ENCODE assay signal across 1 cellular context in genomic region chr7:138738551-138739335, GRCh38.
A peak's percentile ranks its signal among the peaks of the same experiment; 100 is the strongest.
TF ChIP-seq lines count a peak whose summit lies in the region.

No MANE protein-coding gene starts in this region.

TF ChIP-seq in HepG2, 621 proteins besides CTCF, POLR2A, EP300 and RAD21 (continues in another document):
- TF ChIP-seq ZNF24 (IDR thresholded peaks at IDR 0.05) = 0 out of 2 replicates have a peak, but pooled peaks have one; percentile 15
- TF ChIP-seq KDM3A (CRISPR knock-in tag; IDR thresholded peaks at IDR 0.05; ENCODE audit: low read depth) = 0 out of 2 replicates have a peak, but pooled peaks have one; percentile 39
- TF ChIP-seq TOE1 (CRISPR knock-in tag; IDR thresholded peaks at IDR 0.05) = peak; percentile 85; the same call in 1 of the 2 replicates
- TF ChIP-seq ZNF331 (CRISPR knock-in tag; IDR thresholded peaks at IDR 0.05) = 0 out of 2 replicates have a peak, but pooled peaks have one; percentile 31
- TF ChIP-seq TFE3 (CRISPR knock-in tag; IDR thresholded peaks at IDR 0.05) = 0 out of 2 replicates have a peak, but pooled peaks have one; percentile 38
- 0 out of 2 replicates have a peak, but pooled peaks have one; percentile 29 for TF ChIP-seq SALL1 (CRISPR knock-in tag; IDR thresholded peaks at IDR 0.05)
- TF ChIP-seq SMC3 (IDR thresholded peaks at IDR 0.05; ENCODE audit: low read length) = peak; percentile 96
- TF ChIP-seq FUBP1 (CRISPR knock-in tag; IDR thresholded peaks at IDR 0.05; ENCODE audit: borderline replicate concordance) = no peak
- peak; percentile 63 for TF ChIP-seq ARID5B (CRISPR knock-in tag; IDR thresholded peaks at IDR 0.05)
- TF ChIP-seq NR2F6 (IDR thresholded peaks at IDR 0.05) = no peak
- TF ChIP-seq NR2F6 (CRISPR knock-in tag; IDR thresholded peaks at IDR 0.05) = 0 out of 2 replicates have a peak, but pooled peaks have one; percentile 37
- no peak for TF ChIP-seq ZNF563 (CRISPR knock-in tag; IDR thresholded peaks at IDR 0.05)
- peak; percentile 56; the same call in 1 of the 2 replicates for TF ChIP-seq KAT7 (CRISPR knock-in tag; IDR thresholded peaks at IDR 0.05; ENCODE audit: borderline replicate concordance)
- TF ChIP-seq STAT6 (CRISPR knock-in tag; IDR thresholded peaks at IDR 0.05; ENCODE audit: borderline replicate concordance) = 0 out of 2 replicates have a peak, but pooled peaks have one; percentile 47
- peak; percentile 29; the same call in 1 of the 2 replicates for TF ChIP-seq HOXA3 (CRISPR knock-in tag; IDR thresholded peaks at IDR 0.05)
- TF ChIP-seq HOXA5 (CRISPR knock-in tag; IDR thresholded peaks at IDR 0.05) = no peak
- peak; percentile 45; the same call in 1 of the 2 replicates for TF ChIP-seq THAP11 (CRISPR knock-in tag; IDR thresholded peaks at IDR 0.05)
- TF ChIP-seq ZBTB42 (CRISPR knock-in tag; IDR thresholded peaks at IDR 0.05) = no peak
- peak; percentile 53; the same call in 1 of the 2 replicates for TF ChIP-seq HOMEZ (CRISPR knock-in tag; IDR thresholded peaks at IDR 0.05; ENCODE audit: low read depth)
- TF ChIP-seq STAG1 (CRISPR knock-in tag; IDR thresholded peaks at IDR 0.05) = peak; percentile 99
- 0 out of 2 replicates have a peak, but pooled peaks have one; percentile 36 for TF ChIP-seq ZGPAT (CRISPR knock-in tag; IDR thresholded peaks at IDR 0.05)
- no peak for TF ChIP-seq RNF2 (conservative IDR thresholded peaks at IDR 0.05; ENCODE audit: low read depth)
- peak; percentile 62; the same call in 1 of the 2 replicates for TF ChIP-seq KDM2A (CRISPR knock-in tag; IDR thresholded peaks at IDR 0.05; ENCODE audit: borderline replicate concordance, low read depth)
- TF ChIP-seq HMGXB3 (CRISPR knock-in tag; IDR thresholded peaks at IDR 0.05; ENCODE audit: borderline replicate concordance) = 0 out of 2 replicates have a peak, but pooled peaks have one; percentile 40
- peak; percentile 30; the same call in 1 of the 2 replicates for TF ChIP-seq ZBTB26 (CRISPR knock-in tag; IDR thresholded peaks at IDR 0.05; ENCODE audit: borderline replicate concordance)
- peak; percentile 48; the same call in 1 of the 2 replicates for TF ChIP-seq RXRB (CRISPR knock-in tag; IDR thresholded peaks at IDR 0.05; ENCODE audit: borderline replicate concordance)
- no peak for TF ChIP-seq PHF20 (CRISPR knock-in tag; IDR thresholded peaks at IDR 0.05)
- peak; percentile 46; the same call in 1 of the 2 replicates for TF ChIP-seq ZNF580 (CRISPR knock-in tag; IDR thresholded peaks at IDR 0.05; ENCODE audit: borderline replicate concordance, low read depth)
- 0 out of 2 replicates have a peak, but pooled peaks have one; percentile 32 for TF ChIP-seq SMAD3 (CRISPR knock-in tag; IDR thresholded peaks at IDR 0.05)
- TF ChIP-seq ZNF749 (CRISPR knock-in tag; IDR thresholded peaks at IDR 0.05; ENCODE audit: borderline replicate concordance) = no peak
- TF ChIP-seq FOXK1 (CRISPR knock-in tag; IDR thresholded peaks at IDR 0.05; ENCODE audit: borderline replicate concordance, low read depth) = peak; percentile 53; the same call in 1 of the 2 replicates
- no peak for TF ChIP-seq ZNF777 (CRISPR knock-in tag; IDR thresholded peaks at IDR 0.05)
- TF ChIP-seq BCL6 (CRISPR knock-in tag; IDR thresholded peaks at IDR 0.05) = 0 out of 2 replicates have a peak, but pooled peaks have one; percentile 24
- TF ChIP-seq MIXL1 (CRISPR knock-in tag; IDR thresholded peaks at IDR 0.05) = peak; percentile 36; the same call in 1 of the 2 replicates
- 0 out of 2 replicates have a peak, but pooled peaks have one; percentile 62 for TF ChIP-seq CBX5 (CRISPR knock-in tag; IDR thresholded peaks at IDR 0.05; ENCODE audit: borderline replicate concordance)
- peak; percentile 47; the same call in 1 of the 2 replicates for TF ChIP-seq FOSL2 (CRISPR knock-in tag; IDR thresholded peaks at IDR 0.05)
- peak; percentile 49; the same call in 1 of the 2 replicates for TF ChIP-seq HDAC2 (CRISPR knock-in tag; IDR thresholded peaks at IDR 0.05)
- TF ChIP-seq HMG20A (CRISPR knock-in tag; IDR thresholded peaks at IDR 0.05; ENCODE audit: borderline replicate concordance) = peak; percentile 35; the same call in 1 of the 2 replicates
- peak; percentile 26 for TF ChIP-seq TEAD3 (CRISPR knock-in tag; optimal IDR thresholded peaks at IDR 0.05; ENCODE audit: borderline replicate concordance)
- TF ChIP-seq ZNF792 (CRISPR knock-in tag; IDR thresholded peaks at IDR 0.05) = 0 out of 2 replicates have a peak, but pooled peaks have one; percentile 24
- TF ChIP-seq PAWR (CRISPR knock-in tag; IDR thresholded peaks at IDR 0.05; ENCODE audit: borderline replicate concordance) = no peak
